ENCODE assay signal across 26 cellular contexts in genomic region chr6:144811140-144811539, GRCh38.
"Had no signal": no experiment of that assay in that cellular context is flagged by ENCODE, and none has a peak within 500 bp of the region (broad histone marks: within the 10 kb centered on the region; RNA-seq: fewer than 3 reads in every experiment).

No MANE protein-coding gene starts in this region.

- H3K4me3 ChIP-seq: cardiac muscle cell, lower lobe of right lung, mucosa of descending colon, pancreas, testis, upper lobe of left lung had no signal

- H3K27ac ChIP-seq: cardiac muscle cell, lower lobe of right lung, pancreas, testis, upper lobe of left lung had no signal

- H3K36me3 ChIP-seq: cardiac muscle cell, pancreas had no signal

- H3K9me3 ChIP-seq: lower lobe of right lung, mucosa of descending colon, pancreas, testis, upper lobe of left lung had no signal

- H3K4me1 ChIP-seq: lower lobe of right lung, pancreas, testis had no signal

- ATAC-seq: activated CD4-positive, alpha-beta T cell treated with anti-CD3 and anti-CD28 coated beads for 36 hours; esophagus mucosa; left lobe of liver; lower lobe of right lung; mucosa of descending colon; pancreas; sciatic nerve; T-helper 17 cell had no signal

- H3K27me3 ChIP-seq: cardiac muscle cell, pancreas, testis, upper lobe of left lung had no signal

- FAIRE-seq: endothelial cell of umbilical vein, pancreas had no signal

- H3K9me3 Mint-ChIP-seq: activated B cell treated with CpG ODN at 0.5 μM for 24 hours; activated naive CD4-positive, alpha-beta T cell treated with anti-CD3 and anti-CD28 coated beads for 36 hours; activated naive CD8-positive, alpha-beta T cell treated with anti-CD3 and anti-CD28 coated beads, Interleukin-2, amount 10 ng/mL, durations not matched to agents 7 days and 5 days; nephron progenitor cell had no signal

- H3K4me1 Mint-ChIP-seq: activated B cell treated with CpG ODN at 0.5 μM for 24 hours; activated CD4-positive, alpha-beta T cell treated with anti-CD3 and anti-CD28 coated beads for 36 hours; nephron progenitor cell had no signal

- H3K27ac Mint-ChIP-seq: activated B cell treated with CpG ODN at 0.5 μM for 24 hours; activated CD4-positive, alpha-beta T cell treated with anti-CD3 and anti-CD28 coated beads for 36 hours; activated naive CD4-positive, alpha-beta T cell treated with anti-CD3 and anti-CD28 coated beads for 36 hours; activated naive CD8-positive, alpha-beta T cell treated with anti-CD3 and anti-CD28 coated beads, Interleukin-2, amount 10 ng/mL, durations not matched to agents 7 days and 5 days; nephron progenitor cell; T-helper 17 cell had no signal

- H3K27me3 Mint-ChIP-seq: activated B cell treated with CpG ODN at 0.5 μM for 24 hours; activated CD4-positive, alpha-beta T cell treated with anti-CD3 and anti-CD28 coated beads for 36 hours; activated naive CD8-positive, alpha-beta T cell treated with anti-CD3 and anti-CD28 coated beads, Interleukin-2, amount 10 ng/mL, durations not matched to agents 7 days and 5 days; T-helper 17 cell had no signal

- H3K4me3 Mint-ChIP-seq: activated B cell treated with CpG ODN at 0.5 μM for 24 hours; activated CD4-positive, alpha-beta T cell treated with anti-CD3 and anti-CD28 coated beads for 36 hours; activated naive CD4-positive, alpha-beta T cell treated with anti-CD3 and anti-CD28 coated beads for 36 hours; activated naive CD8-positive, alpha-beta T cell treated with anti-CD3 and anti-CD28 coated beads, Interleukin-2, amount 10 ng/mL, durations not matched to agents 7 days and 5 days; nephron progenitor cell; T-helper 17 cell had no signal

- DNase-seq: activated B cell treated with CpG ODN at 0.5 μM for 24 hours; activated CD4-positive, alpha-beta T cell treated with anti-CD3 and anti-CD28 coated beads for 36 hours; activated CD4-positive, alpha-beta T cell treated with anti-CD3 and anti-CD28 coated beads, Interleukin-2, amount 50 U/mL, for 48 hours; activated effector memory CD4-positive, alpha-beta T cell treated with Interleukin-2 at 50 U/mL for 16 hours; activated naive CD4-positive, alpha-beta T cell treated with anti-CD3 and anti-CD28 coated beads for 36 hours; activated naive CD8-positive, alpha-beta T cell treated with anti-CD3 and anti-CD28 coated beads, Interleukin-2, amount 10 ng/mL, durations not matched to agents 7 days and 5 days; activated T-cell treated with anti-CD3 and anti-CD28 coated beads, Interleukin-2, amount 50 U/mL, for 48 hours; amniotic stem cell; dermis blood vessel endothelial cell; effector CD8-positive, alpha-beta T cell; lower lobe of right lung; mesendoderm; mucosa of descending colon; nephron progenitor cell; pancreas; stimulated activated CD4-positive, alpha-beta T cell treated with anti-CD3 and anti-CD28 coated beads, Interleukin-4, amount 100 ng/mL, for 1 hour; stimulated activated naive CD4-positive, alpha-beta T cell; SW 1271; T-helper 17 cell; testis; upper lobe of left lung had no signal
